In genomic region chr3:49688338-49689045, GRCh38 we compare ENCODE assay signal across 1 cellular context.
TF ChIP-seq lines count a peak whose summit lies in the region.

No MANE protein-coding gene starts in this region.

TF ChIP-seq in HepG2, 621 proteins besides CTCF, POLR2A, EP300 and RAD21 (continued from another document and continues in another):
- TF ChIP-seq GATAD1 (CRISPR knock-in tag; IDR thresholded peaks at IDR 0.05) (peak; percentile 72), HNF4G (IDR thresholded peaks at IDR 0.05; ENCODE audit: borderline replicate concordance, low read depth, low read length) (peak; percentile 50), HNF4G (CRISPR knock-in tag; IDR thresholded peaks at IDR 0.05; ENCODE audit: borderline replicate concordance, low read depth) (peak; percentile 44; the same call in 1 of the 2 replicates), ZNF446 (CRISPR knock-in tag; IDR thresholded peaks at IDR 0.05) (0 out of 2 replicates have a peak, but pooled peaks have one; percentile 8), ZNF580 (CRISPR knock-in tag; IDR thresholded peaks at IDR 0.05; ENCODE audit: borderline replicate concordance, low read depth) (peak; percentile 57; the same call in 1 of the 2 replicates), CREB1 (IDR thresholded peaks at IDR 0.05) (peak; percentile 36; the same call in 1 of the 2 replicates), CREB1 (CRISPR knock-in tag; IDR thresholded peaks at IDR 0.05) (peak; percentile 63), ZBTB39 (CRISPR knock-in tag; IDR thresholded peaks at IDR 0.05) (peak; percentile 67; the same call in 1 of the 2 replicates), ESRRA (CRISPR knock-in tag; IDR thresholded peaks at IDR 0.05; ENCODE audit: low read depth) (peak; percentile 65), PHF20 (CRISPR knock-in tag; IDR thresholded peaks at IDR 0.05) (peak; percentile 61; the same call in 1 of the 2 replicates), ZBTB34 (CRISPR knock-in tag; IDR thresholded peaks at IDR 0.05) (0 out of 2 replicates have a peak, but pooled peaks have one; percentile 29), ARNTL (CRISPR knock-in tag; IDR thresholded peaks at IDR 0.05) (0 out of 2 replicates have a peak, but pooled peaks have one; percentile 31), HIC2 (CRISPR knock-in tag; IDR thresholded peaks at IDR 0.05; ENCODE audit: low read depth) (peak; percentile 51; the same call in 1 of the 2 replicates), PAXIP1 (CRISPR knock-in tag; conservative IDR thresholded peaks at IDR 0.05) (peak; percentile 76), KDM2A (CRISPR knock-in tag; IDR thresholded peaks at IDR 0.05; ENCODE audit: borderline replicate concordance, low read depth) (peak; percentile 69), ZC3H4 (CRISPR knock-in tag; IDR thresholded peaks at IDR 0.05; ENCODE audit: borderline replicate concordance) (0 out of 2 replicates have a peak, but pooled peaks have one; percentile 5), KDM5A (IDR thresholded peaks at IDR 0.05; ENCODE audit: borderline replicate concordance, low read length) (peak; percentile 12; the same call in 1 of the 2 replicates), HMGXB4 (CRISPR knock-in tag; IDR thresholded peaks at IDR 0.05; ENCODE audit: borderline replicate concordance in 1 of 2, low read depth in 1 of 2) (0 out of 4 replicates have a peak, but pooled peaks of 1 of the 2 experiments have one; percentile 46), KAT8 (CRISPR knock-in tag; IDR thresholded peaks at IDR 0.05) (peak; percentile 20; the same call in 1 of the 2 replicates), DR1 (CRISPR knock-in tag; IDR thresholded peaks at IDR 0.05) (peak; percentile 73; the same call in 1 of the 2 replicates), RXRA (CRISPR knock-in tag; IDR thresholded peaks at IDR 0.05) (peak; percentile 72), NFKB2 (CRISPR knock-in tag; IDR thresholded peaks at IDR 0.05; ENCODE audit: borderline replicate concordance) (peak; percentile 46), ZNF414 (CRISPR knock-in tag; IDR thresholded peaks at IDR 0.05) (0 out of 2 replicates have a peak, but pooled peaks have one; percentile 80), MIER3 (CRISPR knock-in tag; IDR thresholded peaks at IDR 0.05; ENCODE audit: borderline replicate concordance) (0 out of 2 replicates have a peak, but pooled peaks have one; percentile 45), ZNF687 (CRISPR knock-in tag; IDR thresholded peaks at IDR 0.05) (peak; percentile 80), E2F1 (CRISPR knock-in tag; IDR thresholded peaks at IDR 0.05) (0 out of 2 replicates have a peak, but pooled peaks have one; percentile 9), TARDBP (CRISPR knock-in tag; IDR thresholded peaks at IDR 0.05) (peak; percentile 75), ZBTB10 (CRISPR knock-in tag; IDR thresholded peaks at IDR 0.05; ENCODE audit: borderline replicate concordance) (peak; percentile 76; the same call in 1 of the 2 replicates), ZNF501 (CRISPR knock-in tag; IDR thresholded peaks at IDR 0.05) (peak; percentile 4)
- TF ChIP-seq, protein P1, sequence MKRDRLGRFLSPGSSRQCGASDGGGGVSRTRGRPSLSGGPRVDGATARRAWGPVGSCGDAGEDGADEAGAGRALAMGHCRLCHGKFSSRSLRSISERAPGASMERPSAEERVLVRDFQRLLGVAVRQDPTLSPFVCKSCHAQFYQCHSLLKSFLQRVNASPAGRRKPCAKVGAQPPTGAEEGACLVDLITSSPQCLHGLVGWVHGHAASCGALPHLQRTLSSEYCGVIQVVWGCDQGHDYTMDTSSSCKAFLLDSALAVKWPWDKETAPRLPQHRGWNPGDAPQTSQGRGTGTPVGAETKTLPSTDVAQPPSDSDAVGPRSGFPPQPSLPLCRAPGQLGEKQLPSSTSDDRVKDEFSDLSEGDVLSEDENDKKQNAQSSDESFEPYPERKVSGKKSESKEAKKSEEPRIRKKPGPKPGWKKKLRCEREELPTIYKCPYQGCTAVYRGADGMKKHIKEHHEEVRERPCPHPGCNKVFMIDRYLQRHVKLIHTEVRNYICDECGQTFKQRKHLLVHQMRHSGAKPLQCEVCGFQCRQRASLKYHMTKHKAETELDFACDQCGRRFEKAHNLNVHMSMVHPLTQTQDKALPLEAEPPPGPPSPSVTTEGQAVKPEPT (CRISPR knock-in tag; IDR thresholded peaks at IDR 0.05; ENCODE audit: low read depth), result peak; percentile 23; the same call in 1 of the 2 replicates
